ENCODE assay signal across 8 cellular contexts in genomic region chr5:1666812-1667588, GRCh38.
DNase-seq lines count a peak whose midpoint lies in the region; ATAC-seq and TF ChIP-seq lines count a peak whose summit lies in the region.

No MANE protein-coding gene starts in this region.

- no peak for TF ChIP-seq EP300 in Ishikawa (IDR thresholded peaks at IDR 0.05; ENCODE audit: borderline replicate concordance)
- TF ChIP-seq EP300 in ovary (IDR thresholded peaks at IDR 0.05) = no peak

- H3K27ac Mint-ChIP-seq in activated CD8-positive, alpha-beta T cell treated with anti-CD3 and anti-CD28 coated beads for 36 hours = no peak overlapping the region

- peak overlapping the region in 1 of 2 donors; percentile 36 for H3K27ac ChIP-seq in ovary

- no peaks in the 10 kb centered on the region for H3K9me3 Mint-ChIP-seq in activated CD8-positive, alpha-beta T cell treated with anti-CD3 and anti-CD28 coated beads for 36 hours

- H3K27me3 Mint-ChIP-seq in activated CD8-positive, alpha-beta T cell treated with anti-CD3 and anti-CD28 coated beads for 36 hours = peaks cover 58% of the 10 kb centered on the region

- peak; percentile 2 for DNase-seq in DMS114 treated with DMSO at 0.1 percent for 48 hours (lab: John Stamatoyannopoulos, UW; ENCODE audit: unreplicated experiment)
- DNase-seq in activated CD8-positive, alpha-beta T cell treated with anti-CD3 and anti-CD28 coated beads for 36 hours = peak; percentile 55
- no peak for DNase-seq in fibroblast of the aortic adventitia (ENCODE audit: low read depth)
- DNase-seq in ovary = peak; percentile 44 to 83 (median 71)
- DNase-seq in T1000 (lab: John Stamatoyannopoulos, UW) = no peak
- DNase-seq in putamen (ENCODE audit: low spot score) = no peak

- peak; percentile 58 for TF ChIP-seq CTCF in activated CD8-positive, alpha-beta T cell treated with anti-CD3 and anti-CD28 coated beads for 36 hours (IDR thresholded peaks at IDR 0.05)
- peak; percentile 44 for TF ChIP-seq CTCF in fibroblast of the aortic adventitia (IDR thresholded peaks at IDR 0.05; ENCODE audit: insufficient read depth, low read length)
- peak in 1 of 3 donors; percentile 42 for TF ChIP-seq CTCF in ovary (IDR thresholded peaks at IDR 0.05)

- POLR2A ChIA-PET in activated CD8-positive, alpha-beta T cell treated with anti-CD3 and anti-CD28 coated beads for 36 hours (lab: Charles Lee) = no interaction called here

- H3K4me1 Mint-ChIP-seq in activated CD8-positive, alpha-beta T cell treated with anti-CD3 and anti-CD28 coated beads for 36 hours (ENCODE audit: low read depth) = peaks cover 19% of the 10 kb centered on the region

- H3K36me3 Mint-ChIP-seq in activated CD8-positive, alpha-beta T cell treated with anti-CD3 and anti-CD28 coated beads for 36 hours (ENCODE audit: low read depth) = no peaks in the 10 kb centered on the region

- peak; percentile 68 for TF ChIP-seq RAD21 in Ishikawa (IDR thresholded peaks at IDR 0.05; ENCODE audit: low read depth)

- no peak overlapping the region for H3K4me3 Mint-ChIP-seq in activated CD8-positive, alpha-beta T cell treated with anti-CD3 and anti-CD28 coated beads for 36 hours

- TF ChIP-seq POLR2A in ovary (IDR thresholded peaks at IDR 0.05) = no peak

- 4 to 9% (median 7%) methylated on average over 19 to 57 of the region's 62 CpGs for WGBS in ovary, 3 donors

- H3K4me3 ChIP-seq in fibroblast of the aortic adventitia (ENCODE audit: low read depth, low read length) = no peak overlapping the region
- H3K4me3 ChIP-seq in ovary = no peak overlapping the region

- no peaks in the 10 kb centered on the region for H3K36me3 ChIP-seq in ovary

- intact Hi-C loops in activated CD8-positive, alpha-beta T cell treated with anti-CD3 and anti-CD28 coated beads for 36 hours (cut with micrococcal nuclease) = no loop called here
- intact Hi-C loops in ovary (cut with DNase I) = loop anchor here in 1 of 4 donors (5.0 kb wide), 1 partner anchor 370 kb away; no protein-coding TSS in a partner anchor

- no peaks in the 10 kb centered on the region for H3K27me3 ChIP-seq in ovary

- H3K4me1 ChIP-seq in ovary (ENCODE audit: insufficient read depth) = peaks cover 7% of the 10 kb centered on the region

- no peaks in the 10 kb centered on the region for H3K9me3 ChIP-seq in ovary

- CTCF ChIA-PET in activated CD8-positive, alpha-beta T cell treated with anti-CD3 and anti-CD28 coated beads for 36 hours (lab: Charles Lee) = interaction anchor here (0.6 kb wide), 1 partner anchor 105 kb away, joined by 4 read pairs; no protein-coding TSS in a partner anchor

- peak; percentile 75 for ATAC-seq in activated CD8-positive, alpha-beta T cell treated with anti-CD3 and anti-CD28 coated beads for 36 hours
- no peak for ATAC-seq in HG02623 (IDR thresholded peaks at IDR 0.05; ENCODE audit: unreplicated experiment)

TF ChIP-seq in Ishikawa, 13 proteins besides CTCF, POLR2A, EP300 and RAD21:
- TF ChIP-seq TAF1 (IDR thresholded peaks at IDR 0.05; ENCODE audit: low read depth) (no peak), EGR1 (IDR thresholded peaks at IDR 0.05) (no peak), NFIC (IDR thresholded peaks at IDR 0.05) (no peak), REST (IDR thresholded peaks at IDR 0.05; ENCODE audit: low read depth) (no peak), CREB1 (IDR thresholded peaks at IDR 0.05; ENCODE audit: low read depth) (no peak), YY1 (IDR thresholded peaks at IDR 0.05; ENCODE audit: low read depth) (no peak), TEAD4 (IDR thresholded peaks at IDR 0.05) (no peak), MAX (IDR thresholded peaks at IDR 0.05) (no peak), FOXM1 (IDR thresholded peaks at IDR 0.05; ENCODE audit: borderline replicate concordance, low read depth) (no peak), USF1 (IDR thresholded peaks at IDR 0.05) (no peak), TCF12 (IDR thresholded peaks at IDR 0.05; ENCODE audit: low read depth) (no peak)

Comparison
In these comparisons a context has a peak if more than half of its experiments do, and no peak if none do; other contexts are left out.
1. DNase-seq: peak in DMS114 treated with DMSO at 0.1 percent for 48 hours (single experiment), activated CD8-positive, alpha-beta T cell treated with anti-CD3 and anti-CD28 coated beads for 36 hours (single experiment) and ovary (5 of 5); none in fibroblast of the aortic adventitia (single experiment), T1000 (single experiment) and putamen (single experiment).